ENCODE assay signal across 8 cellular contexts in genomic region chr10:78972947-78973900, GRCh38.
A peak's percentile ranks its signal among the peaks of the same experiment; 100 is the strongest.
DNase-seq lines count a peak whose midpoint lies in the region; ATAC-seq, FAIRE-seq and TF ChIP-seq lines count a peak whose summit lies in the region.

No MANE protein-coding gene starts in this region.

- DNase-seq in GM18507 (ENCODE audit: extremely low spot score, insufficient read length, low read depth) (peak; percentile 84), NCI-H187 treated with DMSO at 0.1 percent for 48 hours (lab: John Stamatoyannopoulos, UW) (peak; percentile 15), T-helper 9 cell (peak; percentile 47), astrocyte of the spinal cord (ENCODE audit: low read depth, low spot score) (peak; percentile 96), hepatocyte (ENCODE audit: low spot score) (peak; percentile 96), renal cortical epithelial cell (ENCODE audit: low read depth) (peak; percentile 91), vagina (ENCODE audit: extremely low spot score in 2 of 2) (peak in 1 of 2 donors; percentile 93)

- ATAC-seq in HG02970 (IDR thresholded peaks at IDR 0.05; ENCODE audit: low FRiP score, unreplicated experiment) = peak; percentile 72

- no peaks in the 10 kb centered on the region for H4K20me1 ChIP-seq in hepatocyte (ENCODE audit: insufficient read depth, poor library complexity, severe bottlenecking)

- peak overlapping the region; percentile 83 for H3K4me2 ChIP-seq in hepatocyte

- H3K36me3 ChIP-seq in hepatocyte (replicated peaks; ENCODE audit: insufficient read depth, low read depth) (no peaks in the 10 kb centered on the region), vagina (no peaks in the 10 kb centered on the region)

- TF ChIP-seq CTCF in astrocyte of the spinal cord (IDR thresholded peaks at IDR 0.05; ENCODE audit: low read depth, low read length) (no peak), hepatocyte (IDR thresholded peaks at IDR 0.05; ENCODE audit: poor library complexity) (no peak), vagina (IDR thresholded peaks at IDR 0.05) (no peak)

- H3K79me2 ChIP-seq in hepatocyte = peaks cover 2% of the 10 kb centered on the region

- intact Hi-C loops in vagina (cut with DNase I) = no loop called here

- H3K9me3 ChIP-seq in hepatocyte (ENCODE audit: low read depth) (no peaks in the 10 kb centered on the region), vagina (no peaks in the 10 kb centered on the region)

- peak overlapping the region; percentile 99 for H3K27ac ChIP-seq in hepatocyte
- H3K27ac ChIP-seq in vagina = peak overlapping the region; percentile 94

- H3K27me3 ChIP-seq in hepatocyte = no peaks in the 10 kb centered on the region
- H3K27me3 ChIP-seq in vagina = no peaks in the 10 kb centered on the region

- H3K4me1 ChIP-seq in hepatocyte (ENCODE audit: insufficient read depth) = peaks cover 35% of the 10 kb centered on the region
- H3K4me1 ChIP-seq in vagina = peaks cover 50% of the 10 kb centered on the region

- H3K4me3 ChIP-seq in astrocyte of the spinal cord (ENCODE audit: low read depth, low read length) (peak overlapping the region; percentile 8), hepatocyte (peak overlapping the region; percentile 5), vagina (peak overlapping the region; percentile 39 to 52)

- in situ Hi-C loops in astrocyte of the spinal cord (cut with HindIII; ENCODE audit: low sequenced_read_pairs) = no loop called here

- WGBS in hepatocyte (ENCODE audit: low lambda C conversion rate, missing lambda C conversion rate) = 7% methylated on average over 35 of the region's 49 CpGs

- peak; percentile 62 for FAIRE-seq in GM18507 (lab: Jason Lieb, UNC)

- TF ChIP-seq POLR2A in vagina (IDR thresholded peaks at IDR 0.05) = no peak

- H3K9me2 ChIP-seq in hepatocyte (replicated peaks; ENCODE audit: insufficient read depth) = no peaks in the 10 kb centered on the region

- peak overlapping the region; percentile 16 for H2AFZ ChIP-seq in hepatocyte
